Comparison of ENCODE assay signal across 12 cellular contexts in genomic region chr11:78840190-78840589, GRCh38.
DNase-seq lines count a peak whose midpoint lies in the region; ATAC-seq and TF ChIP-seq lines count a peak whose summit lies in the region.
"Had no signal": no experiment of that assay in that cellular context is flagged by ENCODE, and none has a peak within 500 bp of the region (broad histone marks: within the 10 kb centered on the region; RNA-seq: fewer than 3 reads in every experiment).

No MANE protein-coding gene starts in this region.

- peak; percentile 74 for ATAC-seq in Right ventricle myocardium superior (ENCODE audit: poor library complexity)
- peak; percentile 60 for ATAC-seq in aorta (ENCODE audit: low FRiP score)
- no peak for ATAC-seq in HG03196 (IDR thresholded peaks at IDR 0.05; ENCODE audit: unreplicated experiment)
- ATAC-seq: activated CD4-positive, alpha-beta T cell treated with anti-CD3 and anti-CD28 coated beads for 36 hours had no signal

- H3K36me3 ChIP-seq in muscle layer of duodenum (ENCODE audit: control insufficient read depth in 1 of 2, insufficient read depth in 2 of 2, low read length in 2 of 2) (no peaks in the 10 kb centered on the region), aorta (ENCODE audit: control insufficient read depth in 1 of 2, insufficient read depth in 2 of 2, low read length in 1 of 2) (no peaks in the 10 kb centered on the region)
- H3K36me3 ChIP-seq: spleen had no signal

- H3K27me3 ChIP-seq in muscle layer of duodenum (ENCODE audit: low read depth, low read length) (no peaks in the 10 kb centered on the region), aorta (ENCODE audit: control insufficient read depth in 1 of 2, insufficient read depth in 2 of 2, low read length in 1 of 2) (no peaks in the 10 kb centered on the region)

- TF ChIP-seq CTCF in fibroblast of mammary gland (conservative IDR thresholded peaks at IDR 0.05; ENCODE audit: control insufficient read depth, insufficient read depth, low read depth, low read length): no peak

- CTCF ChIA-PET in HEK293T (lab: Yijun Ruan, JAX): interaction anchor here (1.4 kb wide), 1 partner anchor 8 kb away, joined by 4 read pairs; no protein-coding TSS in a partner anchor

- H3K4me1 ChIP-seq in muscle layer of duodenum (ENCODE audit: control insufficient read depth in 1 of 2, insufficient read depth in 2 of 2, low read length in 2 of 2): peaks cover 5 to 12% of the 10 kb centered on the region in 2 donors
- no peaks in the 10 kb centered on the region for H3K4me1 ChIP-seq in aorta (ENCODE audit: control insufficient read depth in 1 of 2, insufficient read depth in 2 of 2, low read length in 2 of 2)
- H3K4me1 ChIP-seq: spleen had no signal

- no peak overlapping the region for H3K4me3 ChIP-seq in fibroblast of mammary gland (ENCODE audit: control insufficient read depth, low read depth, low read length)
- H3K4me3 ChIP-seq in muscle layer of duodenum (ENCODE audit: low read depth in 1 of 2, low read length in 2 of 2): no peak overlapping the region
- no peak overlapping the region for H3K4me3 ChIP-seq in aorta (ENCODE audit: low read length in 2 of 2)
- H3K4me3 ChIP-seq: spleen had no signal

- no peak for DNase-seq in Right ventricle myocardium superior
- no peak for DNase-seq in cardiac septum (ENCODE audit: low spot score)
- peak; percentile 91 for DNase-seq in fibroblast of mammary gland (ENCODE audit: low read depth)
- no peak for DNase-seq in aorta
- DNase-seq in HUDEP-2 (lab: John Stamatoyannopoulos, UW; ENCODE audit: unreplicated experiment in 76 of 76): no peak
- DNase-seq in HEK293T (ENCODE audit: extremely low spot score): no peak
- DNase-seq: activated CD4-positive, alpha-beta T cell treated with anti-CD3 and anti-CD28 coated beads for 36 hours; DMS153; spleen; SW 1271 had no signal

- intact Hi-C loops in Right ventricle myocardium superior (cut with DNase I) (no loop called here), cardiac septum (cut with DNase I) (no loop called here), aorta (cut with DNase I) (no loop called here)

- WGBS in aorta, 2 donors: 61 to 62% methylated on average over 3 of the region's 3 CpGs

- H3K27ac ChIP-seq in muscle layer of duodenum (ENCODE audit: low read length) (peak overlapping the region; percentile 40), aorta (ENCODE audit: low read depth in 1 of 2, low read length in 2 of 2) (no peak overlapping the region)

- H3K9me3 ChIP-seq in muscle layer of duodenum (ENCODE audit: control insufficient read depth in 1 of 2, low read length in 2 of 2): no peaks in the 10 kb centered on the region
- no peaks in the 10 kb centered on the region for H3K9me3 ChIP-seq in aorta (ENCODE audit: control insufficient read depth, low read length)
- H3K9me3 ChIP-seq: spleen had no signal

- POLR2A ChIA-PET in HEK293T (lab: Yijun Ruan, JAX): no interaction called here

TF ChIP-seq in HEK293T, 16 proteins besides CTCF, POLR2A, EP300 and RAD21:
- TF ChIP-seq LEF1 (IDR thresholded peaks at IDR 0.05; ENCODE audit: borderline replicate concordance) (no peak), ZNF384 (IDR thresholded peaks at IDR 0.05) (no peak), TARDBP (IDR thresholded peaks at IDR 0.05) (no peak), FOXA1 (IDR thresholded peaks at IDR 0.05) (no peak), L3MBTL2 (conservative IDR thresholded peaks at IDR 0.05) (no peak), FOXK2 (IDR thresholded peaks at IDR 0.05) (no peak), ELF4 (IDR thresholded peaks at IDR 0.05) (no peak), PKNOX1 (IDR thresholded peaks at IDR 0.05) (no peak), ARNT (IDR thresholded peaks at IDR 0.05) (no peak)
